2 cellular contexts compared by ENCODE assay signal in genomic region chr1:159916240-159917051, GRCh38.
TF ChIP-seq lines count a peak whose summit lies in the region.

No MANE protein-coding gene starts in this region.

TF ChIP-seq in A549, 52 proteins besides CTCF, POLR2A, EP300 and RAD21 (continued from another document and continues in another):
- TF ChIP-seq HOXB13 (CRISPR knock-in tag; IDR thresholded peaks at IDR 0.05; ENCODE audit: low read depth) (0 out of 2 replicates have a peak, but pooled peaks have one; percentile 27), PHF8 (IDR thresholded peaks at IDR 0.05; ENCODE audit: borderline replicate concordance, low read depth) (no peak), RCOR1 (IDR thresholded peaks at IDR 0.05; ENCODE audit: low read depth, low read length) (no peak), NR3C1 (IDR thresholded peaks at IDR 0.05) (no peak), SMC3 (IDR thresholded peaks at IDR 0.05) (no peak), CHD2 (IDR thresholded peaks at IDR 0.05; ENCODE audit: low read length, partially characterized antibody) (no peak), ZC3H11A (IDR thresholded peaks at IDR 0.05) (no peak), KDM1A (IDR thresholded peaks at IDR 0.05; ENCODE audit: low read depth) (no peak), HDAC2 (IDR thresholded peaks at IDR 0.05) (no peak), RNF2 (IDR thresholded peaks at IDR 0.05; ENCODE audit: borderline replicate concordance, low read depth) (no peak), FOXS1 (CRISPR knock-in tag; IDR thresholded peaks at IDR 0.05) (peak; percentile 71; the same call in 1 of the 2 replicates), TP53 (CRISPR knock-in tag; IDR thresholded peaks at IDR 0.05) (peak; percentile 54; the same call in 1 of the 2 replicates), REST (IDR thresholded peaks at IDR 0.05) (no peak), HOXB5 (CRISPR knock-in tag; IDR thresholded peaks at IDR 0.05) (peak; percentile 60; the same call in 1 of the 2 replicates), BCL3 (IDR thresholded peaks at IDR 0.05) (peak; percentile 69; the same call in 1 of the 3 replicates), BHLHE40 (IDR thresholded peaks at IDR 0.05; ENCODE audit: low read depth, low read length) (no peak), ESRRA (IDR thresholded peaks at IDR 0.05; ENCODE audit: borderline replicate concordance, low read length) (no peak), SREBF2 (IDR thresholded peaks at IDR 0.05) (no peak), HOXA7 (CRISPR knock-in tag; IDR thresholded peaks at IDR 0.05) (no peak; the same call in 1 of the 2 replicates), HMGXB4 (CRISPR knock-in tag; IDR thresholded peaks at IDR 0.05; ENCODE audit: borderline replicate concordance) (no peak), RFX5 (IDR thresholded peaks at IDR 0.05) (no peak), NPAS2 (CRISPR knock-in tag; IDR thresholded peaks at IDR 0.05; ENCODE audit: borderline replicate concordance) (no peak), FOSL2 (IDR thresholded peaks at IDR 0.05) (peak; percentile 75), FOSL2 (CRISPR knock-in tag; IDR thresholded peaks at IDR 0.05) (peak; percentile 89), POLR2AphosphoS2 (conservative IDR thresholded peaks at IDR 0.05; ENCODE audit: low read length) (peak; percentile 94), NFE2L2 (conservative IDR thresholded peaks at IDR 0.05; ENCODE audit: low read length) (no peak), JUNB (IDR thresholded peaks at IDR 0.05) (peak; percentile 82), CBX8 (IDR thresholded peaks at IDR 0.05) (no peak), ZNF302 (CRISPR knock-in tag; IDR thresholded peaks at IDR 0.05) (no peak), KDM5A (IDR thresholded peaks at IDR 0.05) (no peak), EHF (CRISPR knock-in tag; IDR thresholded peaks at IDR 0.05) (0 out of 2 replicates have a peak, but pooled peaks have one; percentile 76), TFCP2L1 (CRISPR knock-in tag; IDR thresholded peaks at IDR 0.05) (0 out of 2 replicates have a peak, but pooled peaks have one; percentile 21), MAFK (IDR thresholded peaks at IDR 0.05; ENCODE audit: partially characterized antibody) (peak; percentile 1), E2F6 (IDR thresholded peaks at IDR 0.05; ENCODE audit: borderline replicate concordance, low read depth) (no peak), MAZ (IDR thresholded peaks at IDR 0.05; ENCODE audit: borderline replicate concordance, low read depth, low read length) (no peak)

TF ChIP-seq in GM23338, 12 proteins besides CTCF, POLR2A, EP300 and RAD21 (continued from another document):
- TF ChIP-seq ZNF462 (CRISPR knock-in tag; IDR thresholded peaks at IDR 0.05) (no peak), ZNF114 (CRISPR knock-in tag; IDR thresholded peaks at IDR 0.05) (no peak), NANOG (IDR thresholded peaks at IDR 0.05; ENCODE audit: borderline replicate concordance) (no peak), CREB1 (CRISPR knock-in tag; IDR thresholded peaks at IDR 0.05; ENCODE audit: low read depth) (no peak), REST (IDR thresholded peaks at IDR 0.05; ENCODE audit: unreplicated experiment) (no peak), ETS1 (IDR thresholded peaks at IDR 0.05) (no peak), JUNB (IDR thresholded peaks at IDR 0.05; ENCODE audit: unreplicated experiment) (no peak)
